26 cellular contexts compared by ENCODE assay signal in the genomic region with DNA sequence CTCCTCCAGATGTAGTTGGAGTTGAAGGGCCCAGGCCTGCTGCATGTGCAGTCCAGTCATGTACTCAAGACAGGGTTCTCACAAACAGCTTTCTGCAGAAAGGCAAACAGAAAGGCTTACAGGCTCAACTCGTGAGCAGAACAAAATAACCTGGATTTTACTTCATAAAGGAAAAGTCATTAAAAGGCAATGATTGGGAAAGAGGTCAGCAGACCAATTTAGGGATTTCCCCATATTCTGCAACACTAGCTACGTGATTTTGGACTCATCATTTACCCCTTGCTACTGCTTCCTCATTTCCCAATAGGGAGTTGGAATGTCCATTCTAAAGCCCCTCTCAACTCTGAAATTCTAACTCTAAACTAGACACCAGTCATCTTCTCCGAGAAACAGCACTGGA. TPM values are rescaled to one million over a fixed set of nuclear protein-coding genes. Genes with fewer than 3 reads are reported as not detected.
DNase-seq lines count a peak whose midpoint lies in the region; ATAC-seq lines count a peak whose summit lies in the region.
"Had no signal": no experiment of that assay in that cellular context is flagged by ENCODE, and none has a peak within 500 bp of the region (broad histone marks: within the 10 kb centered on the region; RNA-seq: fewer than 3 reads in every experiment).

No MANE protein-coding gene starts in this region.

- H3K36me3 ChIP-seq in naive thymus-derived CD4-positive, alpha-beta T cell (ENCODE audit: control insufficient read depth in 2 of 3, insufficient read depth in 3 of 3, low read length in 3 of 3): peaks cover 3 to 32% (median 3%) of the 10 kb centered on the region in 3 experiments

- ATAC-seq in naive thymus-derived CD4-positive, alpha-beta T cell: peak; percentile 66
- ATAC-seq in GM21526 (IDR thresholded peaks at IDR 0.05; ENCODE audit: low FRiP score, unreplicated experiment): no peak
- ATAC-seq: activated naive CD4-positive, alpha-beta T cell treated with anti-CD3 and anti-CD28 coated beads, Interleukin-2, amount 50 U/mL, for 72 hours; effector memory CD8-positive, alpha-beta T cell had no signal

- no peak overlapping the region for H3K27ac ChIP-seq in naive thymus-derived CD4-positive, alpha-beta T cell (ENCODE audit: low read depth, low read length)
- H3K27ac ChIP-seq: right atrium auricular region had no signal

- peaks cover 0 to 4% (median 0%) of the 10 kb centered on the region in 7 donors for H3K4me1 Mint-ChIP-seq in naive thymus-derived CD4-positive, alpha-beta T cell
- H3K4me1 Mint-ChIP-seq: H9 had no signal

- H3K9me3 ChIP-seq in naive thymus-derived CD4-positive, alpha-beta T cell (ENCODE audit: control insufficient read depth in 2 of 3, low read length in 3 of 3): no peaks in the 10 kb centered on the region
- H3K9me3 ChIP-seq: MG63, right atrium auricular region had no signal

- no peaks in the 10 kb centered on the region for H3K4me1 ChIP-seq in naive thymus-derived CD4-positive, alpha-beta T cell (ENCODE audit: control insufficient read depth in 2 of 2, insufficient read depth in 2 of 2, low read length in 2 of 2)
- H3K4me1 ChIP-seq: right atrium auricular region had no signal

- CTCF ChIA-PET in naive thymus-derived CD4-positive, alpha-beta T cell (lab: Charles Lee): no interaction called here

- H3K4me3 Mint-ChIP-seq in naive thymus-derived CD4-positive, alpha-beta T cell: no peak overlapping the region
- H3K4me3 Mint-ChIP-seq: B cell; effector memory CD8-positive, alpha-beta T cell; H9; T-helper 2 cell treated with Interferon-gamma antibody and Interleukin-4, amounts not matched to agents 5 μg/mL and 100 μg/mL, for 36 hours had no signal

- no peak overlapping the region for H3K27ac Mint-ChIP-seq in naive thymus-derived CD4-positive, alpha-beta T cell
- H3K27ac Mint-ChIP-seq: activated naive CD4-positive, alpha-beta T cell treated with anti-CD3 and anti-CD28 coated beads, Interleukin-2, amount 50 U/mL, for 72 hours; activated T-helper 2 cell treated with anti-CD3 and anti-CD28 coated beads, Interferon-gamma antibody, Interleukin-2, Interleukin-4, amounts not matched to agents 10 μg/mL and 5 μg/mL and 100 μg/mL, durations not matched to agents 14 hours and 24 hours and 36 hours; B cell; T-helper 2 cell treated with Interferon-gamma antibody and Interleukin-4, amounts not matched to agents 5 μg/mL and 100 μg/mL, for 36 hours had no signal

- H3K9me3 Mint-ChIP-seq in naive thymus-derived CD4-positive, alpha-beta T cell: no peaks in the 10 kb centered on the region
- H3K9me3 Mint-ChIP-seq: activated naive CD4-positive, alpha-beta T cell treated with anti-CD3 and anti-CD28 coated beads, Interleukin-2, amount 50 U/mL, for 72 hours; activated T-helper 2 cell treated with anti-CD3 and anti-CD28 coated beads, Interferon-gamma antibody, Interleukin-2, Interleukin-4, amounts not matched to agents 10 μg/mL and 5 μg/mL and 100 μg/mL, durations not matched to agents 14 hours and 24 hours and 36 hours; effector memory CD8-positive, alpha-beta T cell; H9; T-helper 2 cell treated with Interferon-gamma antibody and Interleukin-4, amounts not matched to agents 5 μg/mL and 100 μg/mL, for 36 hours had no signal

- peaks cover 0 to 27% (median 10%) of the 10 kb centered on the region in 5 donors for H3K36me3 Mint-ChIP-seq in naive thymus-derived CD4-positive, alpha-beta T cell
- H3K36me3 Mint-ChIP-seq: activated naive CD4-positive, alpha-beta T cell treated with anti-CD3 and anti-CD28 coated beads, Interleukin-2, amount 50 U/mL, for 72 hours had no signal

- DNase-seq in AML-193 (lab: John Stamatoyannopoulos, UW): peak; percentile 68 to 75
- DNase-seq in NOMO-1 treated with DMSO at 0.1 percent for 48 hours (lab: John Stamatoyannopoulos, UW; ENCODE audit: unreplicated experiment): peak; percentile 56
- peak; percentile 24 for DNase-seq in fibroblast of gingiva (ENCODE audit: low read depth)
- no peak for DNase-seq in naive thymus-derived CD4-positive, alpha-beta T cell
- DNase-seq in medulla oblongata (ENCODE audit: extremely low spot score): no peak
- no peak for DNase-seq in globus pallidus (ENCODE audit: low spot score)
- DNase-seq: aorta; cortex of kidney; effector memory CD8-positive, alpha-beta T cell; erythroblast; H9; KBM-7; mesendoderm; MG63; NCI-H1436 treated with DMSO at 0.1 percent for 48 hours; NCI-H446; NCI-H748 treated with DMSO at 0.1 percent for 48 hours; SHP77 treated with DMSO at 0.1 percent for 48 hours; stimulated activated CD4-positive, alpha-beta T cell treated with anti-CD3 and anti-CD28 coated beads, Interleukin-1b, Interleukin-23, amount 100 ng/mL, for 48 hours; stimulated activated naive CD4-positive, alpha-beta T cell treated with Interleukin-2 at 50 U/mL for 16 hours had no signal

- POLR2A ChIA-PET in naive thymus-derived CD4-positive, alpha-beta T cell (lab: Charles Lee): no interaction called here

- intact Hi-C loops in naive thymus-derived CD4-positive, alpha-beta T cell (cut with micrococcal nuclease): loop anchor here (5.0 kb wide), 2 partner anchors 148 to 302 kb away; no protein-coding TSS in a partner anchor

- H3K27me3 Mint-ChIP-seq in naive thymus-derived CD4-positive, alpha-beta T cell: no peaks in the 10 kb centered on the region
- H3K27me3 Mint-ChIP-seq: B cell; effector memory CD8-positive, alpha-beta T cell had no signal

- no peaks in the 10 kb centered on the region for H3K27me3 ChIP-seq in naive thymus-derived CD4-positive, alpha-beta T cell (ENCODE audit: control insufficient read depth in 2 of 2, insufficient read depth in 2 of 2, low read length in 2 of 2)
- H3K27me3 ChIP-seq: MG63, right atrium auricular region had no signal

- H3K4me3 ChIP-seq in naive thymus-derived CD4-positive, alpha-beta T cell (ENCODE audit: low read length): no peak overlapping the region
- H3K4me3 ChIP-seq: MG63, right atrium auricular region had no signal

RNA-seq across cellular contexts. Expression of a gene that starts 18.1 kb away (rescaled TPM):
- 10 to 100 TPM in 4 of 5 experiments, 1 to 10 TPM in 1; 7.9 to 23.0 (median 18.3) TPM for total RNA-seq in naive thymus-derived CD4-positive, alpha-beta T cell
- 10 to 100 TPM; 10.8 to 18.4 TPM for polyA plus RNA-seq in naive thymus-derived CD4-positive, alpha-beta T cell

RNA-seq across cellular contexts. Expression of a gene that starts 18.2 kb away (rescaled TPM):
- 10 to 100 TPM; 17.8 to 61.9 (median 27.8) TPM for total RNA-seq in naive thymus-derived CD4-positive, alpha-beta T cell
- 1 to 10 TPM; 5.0 to 5.7 TPM for polyA plus RNA-seq in naive thymus-derived CD4-positive, alpha-beta T cell

Comparison
In these comparisons a context has a peak if more than half of its experiments do, and no peak if none do; other contexts are left out.
1. DNase-seq: peak in AML-193 (2 of 2), NOMO-1 treated with DMSO at 0.1 percent for 48 hours (single experiment) and fibroblast of gingiva (single experiment); none in naive thymus-derived CD4-positive, alpha-beta T cell (0 of 9), medulla oblongata (single experiment) and globus pallidus (single experiment).